ENCODE assay signal across 8 cellular contexts in genomic region chr13:21314976-21315375, GRCh38.
DNase-seq lines count a peak whose midpoint lies in the region; ATAC-seq, FAIRE-seq and TF ChIP-seq lines count a peak whose summit lies in the region.
"Not testable (repeated sequence)": the region's sequence is repeated elsewhere in the genome, so short reads cannot be mapped to it uniquely, and the experiment has no call there.

No MANE protein-coding gene starts in this region.

- 93% methylated on average over 1 of the region's 1 CpG for WGBS in HepG2 (ENCODE audit: low lambda C conversion rate)

- not testable (repeated sequence) for TF ChIP-seq EP300 in HepG2 (IDR thresholded peaks at IDR 0.05; ENCODE audit: low read depth in 2 of 2, low read length in 2 of 2); HepG2 (CRISPR knock-in tag; IDR thresholded peaks at IDR 0.05; ENCODE audit: borderline replicate concordance)

- H3K9me3 ChIP-seq in MM.1S (replicated peaks; ENCODE audit: insufficient read depth, low read length); HepG2 (ENCODE audit: low read length): not testable (repeated sequence)

- not testable (repeated sequence) for H3K4me1 Mint-ChIP-seq in activated CD8-positive, alpha-beta T cell treated with anti-CD3 and anti-CD28 coated beads, Interleukin-2, amount 10 ng/mL, durations not matched to agents 7 days and 5 days (ENCODE audit: low read depth); progenitor cell of endocrine pancreas (ENCODE audit: low read depth)

- not testable (repeated sequence) for H3K27ac ChIP-seq in MM.1S (ENCODE audit: low read length); HepG2 (ENCODE audit: extremely low read length, insufficient read depth, low read length)

- not testable (repeated sequence) for H3K4me1 ChIP-seq in MM.1S (ENCODE audit: low read length); HepG2 (ENCODE audit: insufficient read depth, low read length)

- intact Hi-C loops in HepG2 (cut with micrococcal nuclease; ENCODE audit: unreplicated experiment): not testable (repeated sequence)

- not testable (repeated sequence) for H3K4me3 Mint-ChIP-seq in activated CD8-positive, alpha-beta T cell treated with anti-CD3 and anti-CD28 coated beads, Interleukin-2, amount 10 ng/mL, durations not matched to agents 7 days and 5 days; progenitor cell of endocrine pancreas (ENCODE audit: low read depth)

- H3K27ac Mint-ChIP-seq in activated CD8-positive, alpha-beta T cell treated with anti-CD3 and anti-CD28 coated beads, Interleukin-2, amount 10 ng/mL, durations not matched to agents 7 days and 5 days: not testable (repeated sequence)
- peak overlapping the region; percentile 3 for H3K27ac Mint-ChIP-seq in progenitor cell of endocrine pancreas

- H3K9ac ChIP-seq in MM.1S (ENCODE audit: low read length); HepG2 (ENCODE audit: insufficient read depth, low read depth, low read length): not testable (repeated sequence)

- not testable (repeated sequence) for H3K4me2 ChIP-seq in MM.1S (ENCODE audit: low read depth, low read length); HepG2 (ENCODE audit: low read depth, low read length)

- not testable (repeated sequence) for H2AFZ ChIP-seq in MM.1S (ENCODE audit: low read length); HepG2 (ENCODE audit: low read length)

- H3K27me3 Mint-ChIP-seq in activated CD8-positive, alpha-beta T cell treated with anti-CD3 and anti-CD28 coated beads, Interleukin-2, amount 10 ng/mL, durations not matched to agents 7 days and 5 days (ENCODE audit: low read depth); progenitor cell of endocrine pancreas: not testable (repeated sequence)

- not testable (repeated sequence) for H3K36me3 ChIP-seq in MM.1S (replicated peaks; ENCODE audit: insufficient read depth, low read length); HepG2 (replicated peaks in 1 of 2; ENCODE audit: control insufficient read depth in 1 of 2, insufficient read depth in 2 of 2, low read length in 2 of 2)

- H3K9me2 ChIP-seq in MM.1S (replicated peaks; ENCODE audit: insufficient read depth, low read length): not testable (repeated sequence)

- H3K4me3 ChIP-seq in MM.1S (ENCODE audit: low read length); HepG2 (replicated peaks in 1 of 3; ENCODE audit: insufficient read depth in 1 of 3, low read depth in 2 of 3, low read length in 3 of 3): not testable (repeated sequence)

- not testable (repeated sequence) for TF ChIP-seq RAD21 in HepG2 (CRISPR knock-in tag; IDR thresholded peaks at IDR 0.05)

- in situ Hi-C loops in SK-MEL-5 (cut with HindIII; ENCODE audit: low pct_unique_long_range_greater_than_20kb, low sequenced_read_pairs); HepG2 (cut with HindIII; ENCODE audit: extremely low pct_ligation_motif_present, low pct_unique_long_range_greater_than_20kb): not testable (repeated sequence)

- peak; percentile 12 for FAIRE-seq in HepG2 (lab: Jason Lieb, UNC)

- not testable (repeated sequence) for H3K9me3 Mint-ChIP-seq in activated CD8-positive, alpha-beta T cell treated with anti-CD3 and anti-CD28 coated beads, Interleukin-2, amount 10 ng/mL, durations not matched to agents 7 days and 5 days (ENCODE audit: insufficient read depth)
- peaks cover 11% of the 10 kb centered on the region for H3K9me3 Mint-ChIP-seq in progenitor cell of endocrine pancreas (ENCODE audit: low read depth)

- not testable (repeated sequence) for ATAC-seq in activated CD8-positive, alpha-beta T cell treated with anti-CD3 and anti-CD28 coated beads, Interleukin-2, amount 10 ng/mL, durations not matched to agents 7 days and 5 days; HepG2
- peak; percentile 30 for ATAC-seq in stimulated activated naive CD8-positive, alpha-beta T cell treated with anti-CD3 and anti-CD28 coated beads, Interleukin-15, Interleukin-2, amounts not matched to agents 100 U/mL and 50 U/mL, for 24 hours

- TF ChIP-seq CTCF in MM.1S (IDR thresholded peaks at IDR 0.05; ENCODE audit: low read length); HepG2 (CRISPR knock-in tag; IDR thresholded peaks at IDR 0.05); progenitor cell of endocrine pancreas (IDR thresholded peaks at IDR 0.05; ENCODE audit: unreplicated experiment): not testable (repeated sequence)

- TF ChIP-seq POLR2A in HepG2 (IDR thresholded peaks at IDR 0.05; ENCODE audit: insufficient read depth in 1 of 2, low read depth in 2 of 2, low read length in 2 of 2): not testable (repeated sequence)

- H4K20me1 ChIP-seq in MM.1S (ENCODE audit: insufficient read depth, low read length); HepG2 (ENCODE audit: insufficient read depth, low read length): not testable (repeated sequence)

- DNase-seq in H4 (ENCODE audit: low spot score): peak; percentile 6
- peak; percentile 67 for DNase-seq in MM.1S
- peak; percentile 59 for DNase-seq in SK-MEL-5 (ENCODE audit: low read depth, low spot score)
- DNase-seq in activated CD8-positive, alpha-beta T cell treated with anti-CD3 and anti-CD28 coated beads, Interleukin-2, amount 10 ng/mL, durations not matched to agents 7 days and 5 days: peak; percentile 30
- DNase-seq in amniotic epithelial cell (ENCODE audit: low read depth): peak; percentile 15
- DNase-seq in HepG2 (ENCODE audit: low spot score); progenitor cell of endocrine pancreas (ENCODE audit: low spot score, unreplicated experiment); stimulated activated naive CD8-positive, alpha-beta T cell treated with anti-CD3 and anti-CD28 coated beads, Interleukin-15, Interleukin-2, amounts not matched to agents 100 U/mL and 50 U/mL, for 24 hours: not testable (repeated sequence)

- not testable (repeated sequence) for BruUV-seq in HepG2 (replicated peaks; lab: Mats Ljungman, UMichigan)

- not testable (repeated sequence) for H3K79me2 ChIP-seq in MM.1S (ENCODE audit: low read length); HepG2 (ENCODE audit: insufficient read depth, low read length)

- H3K27me3 ChIP-seq in MM.1S (replicated peaks; ENCODE audit: insufficient read depth, low read length); HepG2 (ENCODE audit: control insufficient read depth in 1 of 2, insufficient read depth in 2 of 2, low read length in 2 of 2): not testable (repeated sequence)

- peaks cover 15% of the 10 kb centered on the region for H3K36me3 Mint-ChIP-seq in activated CD8-positive, alpha-beta T cell treated with anti-CD3 and anti-CD28 coated beads, Interleukin-2, amount 10 ng/mL, durations not matched to agents 7 days and 5 days (ENCODE audit: low read depth)
- not testable (repeated sequence) for H3K36me3 Mint-ChIP-seq in progenitor cell of endocrine pancreas (ENCODE audit: insufficient read depth)

- POLR2A ChIA-PET in activated CD8-positive, alpha-beta T cell treated with anti-CD3 and anti-CD28 coated beads, Interleukin-2, amount 10 ng/mL, durations not matched to agents 7 days and 5 days (lab: Charles Lee); HepG2 (lab: Yijun Ruan, JAX): not testable (repeated sequence)

- CTCF ChIA-PET in activated CD8-positive, alpha-beta T cell treated with anti-CD3 and anti-CD28 coated beads, Interleukin-2, amount 10 ng/mL, durations not matched to agents 7 days and 5 days (lab: Charles Lee); HepG2 (lab: Yijun Ruan, JAX; ENCODE audit: low intra/inter-chr PET ratio, low total read pairs): not testable (repeated sequence)

- H3F3A ChIP-seq in MM.1S (ENCODE audit: insufficient read depth, low read length): not testable (repeated sequence)
